Comparison of ENCODE assay signal across 9 cellular contexts in the genomic region with DNA sequence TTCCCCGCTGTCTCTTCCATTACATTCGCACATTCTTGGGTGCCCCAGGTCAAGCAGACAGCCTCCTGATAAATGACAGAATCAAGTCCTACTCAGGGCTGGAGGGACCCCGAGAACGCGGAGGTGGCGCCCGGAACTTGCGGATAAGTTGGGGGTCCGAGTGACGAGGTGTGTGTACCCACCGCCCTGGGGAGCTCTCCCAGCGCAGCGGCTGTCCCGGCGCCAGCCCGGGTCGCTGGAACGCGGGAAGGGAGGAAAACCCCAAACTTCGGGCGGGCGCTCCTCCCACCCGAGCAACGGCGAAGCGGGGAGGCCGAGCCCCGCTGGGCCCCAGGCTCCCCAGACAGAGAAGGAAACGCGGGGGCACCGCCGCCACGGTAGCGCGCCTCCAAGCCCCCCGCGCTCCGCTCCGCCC. TPM values are rescaled to one million over a fixed set of nuclear protein-coding genes. Genes with fewer than 3 reads are reported as not detected.
DNase-seq lines count a peak whose midpoint lies in the region; ATAC-seq, FAIRE-seq and TF ChIP-seq lines count a peak whose summit lies in the region.
"Had no signal": no experiment of that assay in that cellular context is flagged by ENCODE, and none has a peak within 500 bp of the region (broad histone marks: within the 10 kb centered on the region; RNA-seq: fewer than 3 reads in every experiment).

No MANE protein-coding gene starts in this region.

- H3K4me3 ChIP-seq in mammary epithelial cell (replicated peaks in 1 of 3; ENCODE audit: insufficient read depth in 1 of 3, low read depth in 2 of 3, low read length in 3 of 3) (peak overlapping the region; percentile 58 to 67 (median 67)), mesendoderm (ENCODE audit: low read length) (peak overlapping the region; percentile 59)

- H3K27ac Mint-ChIP-seq in activated CD4-positive, alpha-beta T cell treated with anti-CD3 and anti-CD28 coated beads for 36 hours, result peak overlapping the region; percentile 91

- H3K4me3 Mint-ChIP-seq in activated CD4-positive, alpha-beta T cell treated with anti-CD3 and anti-CD28 coated beads for 36 hours, result peak overlapping the region; percentile 99

- no peak overlapping the region for H2BK15ac ChIP-seq in mesendoderm (replicated peaks; ENCODE audit: low read depth)

- POLR2A ChIA-PET in activated CD4-positive, alpha-beta T cell treated with anti-CD3 and anti-CD28 coated beads for 36 hours (lab: Charles Lee), result interaction anchor here (0.6 to 3.6 kb wide), 6 partner anchors 10 to 708 kb away, joined by 3 to 18 read pairs (median 8); partner anchors contain the start of genes C15orf61, FEM1B and PIAS1

- H3K4me2 ChIP-seq in mammary epithelial cell (ENCODE audit: insufficient read depth, low read depth, low read length) (peak overlapping the region; percentile 83), mesendoderm (ENCODE audit: low read length) (peak overlapping the region; percentile 90)

- peak overlapping the region; percentile 85 for H3K27ac ChIP-seq in KOPT-K1 (ENCODE audit: low read depth, low read length, poor library complexity, severe bottlenecking)
- peak overlapping the region; percentile 70 for H3K27ac ChIP-seq in mammary epithelial cell (ENCODE audit: insufficient read depth, low read depth, low read length)
- H3K27ac ChIP-seq in mesendoderm (ENCODE audit: low read depth, low read length), result peak overlapping the region; percentile 3

- H3K4me1 ChIP-seq in mammary epithelial cell (ENCODE audit: insufficient read depth, low read length) (peaks cover 13% of the 10 kb centered on the region), mesendoderm (ENCODE audit: control insufficient read depth, low read depth, low read length) (peaks cover 8% of the 10 kb centered on the region)

- peaks cover 17% of the 10 kb centered on the region for H3K36me3 Mint-ChIP-seq in activated CD4-positive, alpha-beta T cell treated with anti-CD3 and anti-CD28 coated beads for 36 hours (ENCODE audit: low read depth)

- peak overlapping the region; percentile 88 for H2AFZ ChIP-seq in mammary epithelial cell (ENCODE audit: low read depth, low read length)

- H2BK5ac ChIP-seq in mesendoderm (ENCODE audit: low read length), result peak overlapping the region; percentile 33

- no peak for DNase-seq in activated CD4-positive, alpha-beta T cell treated with anti-CD3 and anti-CD28 coated beads for 36 hours
- no peak for DNase-seq in activated CD4-positive, alpha-beta T cell treated with anti-CD3 and anti-CD28 coated beads for 48 hours
- DNase-seq in mammary epithelial cell (no peak), mesendoderm (peak; percentile 51), RCC 7860 (ENCODE audit: low spot score) (no peak), NCI-H526 treated with DMSO at 0.1 percent for 48 hours (lab: John Stamatoyannopoulos, UW) (no peak), DMS 273 treated with DMSO at 0.1 percent for 48 hours (lab: John Stamatoyannopoulos, UW) (no peak)

- no peak for FAIRE-seq in RCC 7860 (lab: Jason Lieb, UNC)
- FAIRE-seq: endometrium had no signal

- H4K5ac ChIP-seq in mesendoderm (ENCODE audit: low read length), result no peak overlapping the region

- peak overlapping the region; percentile 94 for H3K56ac ChIP-seq in mesendoderm (ENCODE audit: low read length)

- dilution Hi-C loops in mammary epithelial cell (cut with HindIII; ENCODE audit: low sequenced_read_pairs), result no loop called here

- H3K9me3 ChIP-seq in KOPT-K1 (ENCODE audit: insufficient read depth, low read length, poor library complexity, severe bottlenecking), result no peaks in the 10 kb centered on the region
- H3K9me3 ChIP-seq in mammary epithelial cell (replicated peaks; ENCODE audit: insufficient read depth, low read length), result no peaks in the 10 kb centered on the region

- ATAC-seq in activated CD4-positive, alpha-beta T cell treated with anti-CD3 and anti-CD28 coated beads for 36 hours, result no peak

- H3K27me3 ChIP-seq in mammary epithelial cell (ENCODE audit: insufficient read depth, low read length), result no peaks in the 10 kb centered on the region
- H3K27me3 ChIP-seq in mesendoderm (ENCODE audit: insufficient read depth, low read length, poor library complexity), result no peaks in the 10 kb centered on the region

- H3K4me1 Mint-ChIP-seq in activated CD4-positive, alpha-beta T cell treated with anti-CD3 and anti-CD28 coated beads for 36 hours, result peaks cover 49% of the 10 kb centered on the region

- H3K79me1 ChIP-seq in mesendoderm (ENCODE audit: low read length), result peaks cover 17% of the 10 kb centered on the region

- H3K27me3 Mint-ChIP-seq in activated CD4-positive, alpha-beta T cell treated with anti-CD3 and anti-CD28 coated beads for 36 hours, result no peaks in the 10 kb centered on the region

- TF ChIP-seq CTCF in mammary epithelial cell (conservative IDR thresholded peaks at IDR 0.05 in 1 of 2, IDR thresholded peaks at IDR 0.05 in 1 of 2; ENCODE audit: extremely low read depth in 1 of 2, insufficient read depth in 1 of 2, low read depth in 1 of 2, low read length in 2 of 2), result no peak

- H3K79me2 ChIP-seq in mammary epithelial cell (ENCODE audit: insufficient read depth, low read length) (peaks cover 51% of the 10 kb centered on the region), mesendoderm (ENCODE audit: control insufficient read depth, insufficient read depth, low read length) (peaks cover 34% of the 10 kb centered on the region)

- H2BK120ac ChIP-seq in mesendoderm (ENCODE audit: low read depth, low read length), result no peak overlapping the region

- H3K4ac ChIP-seq in mesendoderm (ENCODE audit: low read depth, low read length), result peak overlapping the region; percentile 97

- H3K23ac ChIP-seq in mesendoderm (ENCODE audit: low read length), result no peak overlapping the region

- in situ Hi-C loops in mammary epithelial cell (cut with MboI; ENCODE audit: low sequenced_read_pairs in 2 of 2), result loop anchor here in 1 of 2 donors (25.0 kb wide), 1 partner anchor 158 kb away; no protein-coding TSS in a partner anchor

- peak overlapping the region; percentile 94 for H3K18ac ChIP-seq in mesendoderm (ENCODE audit: low read length)

- H2AK5ac ChIP-seq in mesendoderm (ENCODE audit: low read length), result no peak overlapping the region

- H3K36me3 ChIP-seq in KOPT-K1 (ENCODE audit: insufficient read depth, low read length) (no peaks in the 10 kb centered on the region), mammary epithelial cell (ENCODE audit: insufficient read depth, low read length) (no peaks in the 10 kb centered on the region), mesendoderm (ENCODE audit: control insufficient read depth, insufficient read depth, low read length) (no peaks in the 10 kb centered on the region)

- 0% methylated on average over 13 of the region's 39 CpGs for WGBS in mammary epithelial cell (ENCODE audit: low coverage, missing lambda C conversion rate)
- no CpG with 5 or more reads among the region's 39 CpGs for WGBS in mesendoderm (ENCODE audit: extremely low coverage, insufficient coverage, low lambda C conversion rate)

- no peaks in the 10 kb centered on the region for H4K20me1 ChIP-seq in mammary epithelial cell (ENCODE audit: insufficient read depth, low read length)

- no peak overlapping the region for H4K8ac ChIP-seq in mesendoderm (ENCODE audit: low read depth, low read length)

- intact Hi-C loops in activated CD4-positive, alpha-beta T cell treated with anti-CD3 and anti-CD28 coated beads for 36 hours (cut with DNase I, micrococcal nuclease), result loop anchor here (1.0 to 5.0 kb wide), 7 partner anchors 28 to 708 kb away; partner anchors contain the start of genes PIAS1 (in 2 of the 2), C15orf61 (in 1 of the 2), FEM1B (in 1 of the 2) and RNU6-1 (in 1 of the 2)
- intact Hi-C loops in mammary epithelial cell (cut with micrococcal nuclease), result no loop called here

- CTCF ChIA-PET in activated CD4-positive, alpha-beta T cell treated with anti-CD3 and anti-CD28 coated beads for 36 hours (lab: Charles Lee), result interaction anchor here (0.8 to 1.6 kb wide), 3 partner anchors 24 to 52 kb away, joined by 3 to 6 read pairs (median 4); no protein-coding TSS in a partner anchor
- CTCF ChIA-PET in mammary epithelial cell (lab: Charles Lee; ENCODE audit: low non-redundant PET), result interaction anchor here (0.6 kb wide), 1 partner anchor 595 kb away, joined by 3 read pairs; no protein-coding TSS in a partner anchor

- TSS peak; percentile 26 for BruUV-seq in mammary epithelial cell (replicated peaks; lab: Mats Ljungman, UMichigan)

- H3K9ac ChIP-seq in mammary epithelial cell (ENCODE audit: insufficient read depth, low read length) (peak overlapping the region; percentile 82), mesendoderm (ENCODE audit: low read length) (peak overlapping the region; percentile 87)

- no peaks in the 10 kb centered on the region for H3K9me3 Mint-ChIP-seq in activated CD4-positive, alpha-beta T cell treated with anti-CD3 and anti-CD28 coated beads for 36 hours (ENCODE audit: low read depth)

RNA-seq across cellular contexts. Expression of gene CLN6, which starts 0.6 kb away (rescaled TPM):
- 10 to 100 TPM; 45.1 to 48.2 TPM for total RNA-seq in activated CD4-positive, alpha-beta T cell treated with anti-CD3 and anti-CD28 coated beads for 36 hours
- 10 to 100 TPM; 18.7 to 40.9 TPM for total RNA-seq in mammary epithelial cell
- polyA plus RNA-seq in mammary epithelial cell, result 48.0 TPM
- polyA minus RNA-seq in mammary epithelial cell, result 86.5 TPM
- polyA plus RNA-seq in mesendoderm (2013, experiment 1 of 2), result 53.2 TPM
- 52.3 TPM for polyA plus RNA-seq in mesendoderm (2013, experiment 2 of 2)

RNA-seq across cellular contexts. Expression of gene CALML4, which starts 23.8 kb away (rescaled TPM):
- 1 to 10 TPM; 6.8 to 9.2 TPM for total RNA-seq in activated CD4-positive, alpha-beta T cell treated with anti-CD3 and anti-CD28 coated beads for 36 hours
- 1 to 10 TPM; 1.2 to 5.6 TPM for total RNA-seq in mammary epithelial cell
- 1.9 TPM for polyA plus RNA-seq in mammary epithelial cell
- polyA minus RNA-seq in mammary epithelial cell, result 0.78 TPM
- 9.8 TPM for polyA plus RNA-seq in mesendoderm (2013, experiment 1 of 2)
- 10.0 TPM for polyA plus RNA-seq in mesendoderm (2013, experiment 2 of 2)

RNA-seq across cellular contexts. Expression of gene FEM1B, which starts 48.6 kb away (rescaled TPM):
- total RNA-seq in activated CD4-positive, alpha-beta T cell treated with anti-CD3 and anti-CD28 coated beads for 36 hours, result 10 to 100 TPM; 41.1 to 50.0 TPM
- total RNA-seq in mammary epithelial cell, result 100 to 1,000 TPM in 1 of 2 donors, 10 to 100 TPM in 1; 86.6 to 105 TPM
- polyA plus RNA-seq in mammary epithelial cell, result 51.5 TPM
- 81.8 TPM for polyA minus RNA-seq in mammary epithelial cell
- polyA plus RNA-seq in mesendoderm (2013, experiment 1 of 2), result 27.9 TPM
- polyA plus RNA-seq in mesendoderm (2013, experiment 2 of 2), result 27.5 TPM

Comparison
In these comparisons a context has a peak if more than half of its experiments do, and no peak if none do; other contexts are left out.
1. H3K27ac ChIP-seq: peak in every context shown above with its lines; median percentile 85 in KOPT-K1; 70 in mammary epithelial cell; 3 in mesendoderm.